23 cellular contexts compared by ENCODE assay signal in genomic region chr13:44507639-44508038, GRCh38.
"Had no signal": no experiment of that assay in that cellular context is flagged by ENCODE, and none has a peak within 500 bp of the region (broad histone marks: within the 10 kb centered on the region; RNA-seq: fewer than 3 reads in every experiment).

No MANE protein-coding gene starts in this region.

- ATAC-seq: activated CD4-positive, CD25-positive, alpha-beta regulatory T cell treated with anti-CD3 and anti-CD28 coated beads, Interleukin-2, amount 50 U/mL, for 24 hours; activated CD8-positive, alpha-beta T cell treated with anti-CD3 and anti-CD28 coated beads for 36 hours had no signal

- H3K27me3 ChIP-seq: breast epithelium had no signal

- H3K4me1 ChIP-seq: breast epithelium had no signal

- FAIRE-seq: TTC549 had no signal

- H3K9me3 ChIP-seq: breast epithelium had no signal

- DNase-seq: activated CD4-positive, alpha-beta T cell treated with anti-CD3 and anti-CD28 coated beads for 4 hours; activated CD8-positive, alpha-beta memory T cell treated with anti-CD3 and anti-CD28 coated beads, Interleukin-2, amount 50 U/mL, for 4 hours; activated CD8-positive, alpha-beta T cell treated with anti-CD3 and anti-CD28 coated beads for 36 hours; activated naive CD4-positive, alpha-beta T cell treated with anti-CD3 and anti-CD28 coated beads, Interleukin-2, amount 50 U/mL, for 16 hours; activated naive CD8-positive, alpha-beta T cell treated with anti-CD3 and anti-CD28 coated beads, Interleukin-2, amount 10 ng/mL, durations not matched to agents 7 days and 5 days; aorta; caudate nucleus; NCI-H1092; NCI-H1417 treated with DMSO at 0.1 percent for 48 hours; NCI-H1694; NCI-H2029; NCI-H2107; NCI-H2171 treated with DMSO at 0.1 percent for 48 hours; NCI-H226; NCI-H526; NCI-H82; SIG-M5; T-helper 2 cell; T1000; WERI-Rb-1 had no signal

- H3K27ac ChIP-seq: breast epithelium, WERI-Rb-1 had no signal

- H3K36me3 ChIP-seq: breast epithelium, WERI-Rb-1 had no signal

- H3K4me3 ChIP-seq: breast epithelium had no signal
